26 cellular contexts compared by ENCODE assay signal in genomic region chr3:101802179-101802578, GRCh38.
"Had no signal": no experiment of that assay in that cellular context is flagged by ENCODE, and none has a peak within 500 bp of the region (broad histone marks: within the 10 kb centered on the region; RNA-seq: fewer than 3 reads in every experiment).

No MANE protein-coding gene starts in this region.

- H3K9me3 ChIP-seq: breast epithelium, esophagus muscularis mucosa, psoas muscle, testis, transverse colon had no signal

- DNase-seq: activated CD4-positive, alpha-beta memory T cell treated with anti-CD3 and anti-CD28 coated beads for 36 hours; activated CD4-positive, alpha-beta T cell treated with anti-CD3 and anti-CD28 coated beads, Interleukin-2, amount 10 ng/mL, durations not matched to agents 24 days and 14 days; activated CD8-positive, alpha-beta memory T cell treated with anti-CD3 and anti-CD28 coated beads, Interleukin-2, amount 50 U/mL, for 4 hours; activated naive CD4-positive, alpha-beta T cell; activated T-cell treated with anti-CD3 and anti-CD28 coated beads, Interleukin-2, amount 50 U/mL, for 4 hours; central memory CD4-positive, alpha-beta T cell; endodermal cell; foreskin keratinocyte; heart left ventricle; midbrain; natural killer cell; occipital lobe; psoas muscle; stimulated activated CD4-positive, alpha-beta T cell treated with anti-CD3 and anti-CD28 coated beads, Interleukin-1b, Interleukin-23, amount 100 ng/mL, for 48 hours; stimulated activated CD4-positive, alpha-beta T cell treated with anti-CD3 and anti-CD28 coated beads, Interleukin-4, amount 100 ng/mL, for 4 hours; stimulated activated naive CD4-positive, alpha-beta T cell; T-helper 9 cell; testis; transverse colon; WERI-Rb-1 had no signal

- ATAC-seq: activated CD4-positive, CD25-positive, alpha-beta regulatory T cell treated with anti-CD3 and anti-CD28 coated beads, Interleukin-2, amount 50 U/mL, for 24 hours; activated T-cell treated with anti-CD3 and anti-CD28 coated beads, Interleukin-2, amount 50 U/mL, for 4 hours; foreskin keratinocyte; heart left ventricle; natural killer cell had no signal

- H3K4me3 Mint-ChIP-seq: activated CD4-positive, alpha-beta memory T cell treated with anti-CD3 and anti-CD28 coated beads for 36 hours; activated CD4-positive, alpha-beta T cell treated with anti-CD3 and anti-CD28 coated beads, Interleukin-2, amount 10 ng/mL, durations not matched to agents 24 days and 14 days; activated T-cell treated with anti-CD3 and anti-CD28 coated beads, Interleukin-2, amount 50 U/mL, for 4 hours; endodermal cell; natural killer cell; neural progenitor cell had no signal

- H3K27ac Mint-ChIP-seq: activated CD4-positive, alpha-beta memory T cell treated with anti-CD3 and anti-CD28 coated beads for 36 hours; activated CD4-positive, alpha-beta T cell treated with anti-CD3 and anti-CD28 coated beads, Interleukin-2, amount 10 ng/mL, durations not matched to agents 24 days and 14 days; endodermal cell; neural progenitor cell had no signal

- H3K27me3 Mint-ChIP-seq: activated CD4-positive, alpha-beta memory T cell treated with anti-CD3 and anti-CD28 coated beads for 36 hours; activated CD4-positive, alpha-beta T cell treated with anti-CD3 and anti-CD28 coated beads, Interleukin-2, amount 10 ng/mL, durations not matched to agents 24 days and 14 days had no signal

- H3K4me1 ChIP-seq: breast epithelium, foreskin keratinocyte, neural progenitor cell, parathyroid adenoma, psoas muscle, testis had no signal

- H3K36me3 Mint-ChIP-seq: natural killer cell had no signal

- H3K36me3 ChIP-seq: breast epithelium, transverse colon, WERI-Rb-1 had no signal

- H3K27ac ChIP-seq: breast epithelium, esophagus muscularis mucosa, foreskin keratinocyte, neural progenitor cell, parathyroid adenoma, psoas muscle, testis, transverse colon, WERI-Rb-1 had no signal

- H3K27me3 ChIP-seq: breast epithelium, esophagus muscularis mucosa, foreskin keratinocyte, heart left ventricle, neural progenitor cell, testis, transverse colon had no signal

- H3K4me3 ChIP-seq: breast epithelium, esophagus muscularis mucosa, heart left ventricle, neural progenitor cell, psoas muscle, smooth muscle cell, testis, transverse colon had no signal

- H3K4me1 Mint-ChIP-seq: neural progenitor cell had no signal

- H3K9me3 Mint-ChIP-seq: activated CD4-positive, alpha-beta memory T cell treated with anti-CD3 and anti-CD28 coated beads for 36 hours; activated CD4-positive, alpha-beta T cell treated with anti-CD3 and anti-CD28 coated beads, Interleukin-2, amount 10 ng/mL, durations not matched to agents 24 days and 14 days; activated T-cell treated with anti-CD3 and anti-CD28 coated beads, Interleukin-2, amount 50 U/mL, for 4 hours; natural killer cell had no signal
